In the genomic region with DNA sequence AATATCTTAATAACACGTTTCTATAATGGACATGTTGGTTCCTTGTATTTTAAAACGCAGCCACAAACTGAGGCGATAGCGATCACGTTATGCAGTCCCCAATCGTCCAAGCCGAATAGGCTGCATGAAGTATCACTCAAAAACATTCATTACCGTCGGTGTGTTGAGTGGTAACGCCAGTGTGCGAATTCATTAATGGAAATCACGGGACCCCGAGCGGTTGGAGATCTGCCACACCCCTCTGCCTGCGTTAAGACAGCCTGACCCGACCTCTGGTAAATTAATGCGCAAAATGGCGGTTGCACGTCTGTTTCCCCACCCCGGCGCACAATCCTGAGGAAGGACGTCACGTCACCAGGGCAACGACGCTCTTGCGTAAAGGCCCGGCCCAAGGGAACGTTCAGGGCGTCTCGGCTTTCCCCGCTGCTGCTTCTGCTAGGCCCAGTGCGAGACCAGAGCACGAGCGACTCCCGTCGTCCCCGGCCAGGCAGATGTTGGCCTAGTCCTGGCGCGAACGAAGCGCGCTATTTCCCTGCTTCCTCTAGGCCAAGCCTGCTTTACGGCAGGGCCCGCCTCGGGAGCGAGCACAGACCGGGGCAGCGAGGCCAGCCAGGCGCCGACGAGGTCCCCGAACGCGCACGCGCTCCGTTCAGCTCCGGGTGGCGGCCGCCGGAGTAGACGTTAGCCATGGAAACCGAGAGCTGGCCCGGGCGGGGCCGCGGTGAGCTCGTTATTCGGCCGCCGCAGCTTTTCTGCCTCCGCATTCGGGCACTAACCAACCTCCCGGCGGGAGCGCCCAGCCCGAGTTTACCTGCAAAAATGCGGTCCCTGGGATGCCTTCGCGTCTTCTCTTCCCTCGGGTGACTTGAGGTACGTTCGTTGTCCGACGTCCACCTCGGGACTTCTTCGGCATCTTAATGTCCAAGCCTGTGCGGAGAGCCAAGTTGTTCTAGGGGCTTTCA, we compare ENCODE assay signal across 8 cellular contexts. TPM values are rescaled to one million over a fixed set of nuclear protein-coding genes. Genes with fewer than 3 reads are reported as not detected.
A peak's percentile ranks its signal among the peaks of the same experiment; 100 is the strongest.
DNase-seq lines count a peak whose midpoint lies in the region; ATAC-seq and TF ChIP-seq lines count a peak whose summit lies in the region.

Gene PCNX4, plus strand, starts transcription at position 374 of the 962 bp plus-strand sequence. CDS start 15,716 bp downstream, outside the sequence.

- H3K27ac Mint-ChIP-seq in natural killer cell treated with Interleukin-12 subunit alpha and Interleukin-12 subunit beta and Interleukin-15 and Interleukin-18, amount 100 ng/mL, for 72 hours: peak within 1 kb of the TSS; percentile 87 to 98

- peaks cover 5% of the 10 kb centered on the region for H3K36me3 Mint-ChIP-seq in natural killer cell treated with Interleukin-12 subunit alpha and Interleukin-12 subunit beta and Interleukin-15 and Interleukin-18, amount 100 ng/mL, for 72 hours

- no peak for TF ChIP-seq CTCF in fibroblast of pulmonary artery (IDR thresholded peaks at IDR 0.05; ENCODE audit: low read length, missing control alignments)

- DNase-seq in EH (ENCODE audit: low read depth): peak; percentile 98
- DNase-seq in H4 (ENCODE audit: low spot score): peak; percentile 99
- peak; percentile 99 for DNase-seq in LoVo (ENCODE audit: low spot score)
- DNase-seq in SHP77 (lab: John Stamatoyannopoulos, UW): peak; percentile 97 to 98
- peak; percentile 89 for DNase-seq in activated effector memory CD4-positive, alpha-beta T cell treated with Interleukin-2 at 50 U/mL for 16 hours
- peak; percentile 99 for DNase-seq in fibroblast of pulmonary artery (ENCODE audit: low read depth)
- peak; percentile 95 for DNase-seq in natural killer cell treated with Interleukin-12 subunit alpha and Interleukin-12 subunit beta and Interleukin-15 and Interleukin-18, amount 100 ng/mL, for 72 hours (ENCODE audit: low spot score)
- peak; percentile 90 for DNase-seq in stimulated activated naive CD8-positive, alpha-beta T cell treated with anti-CD3 and anti-CD28 coated beads, Interleukin-15, Interleukin-2, amounts not matched to agents 100 U/mL and 50 U/mL, for 24 hours

- ATAC-seq in natural killer cell treated with Interleukin-12 subunit alpha and Interleukin-12 subunit beta and Interleukin-15 and Interleukin-18, amount 100 ng/mL, for 72 hours: peak; percentile 95 to 96
- peak; percentile 97 for ATAC-seq in stimulated activated naive CD8-positive, alpha-beta T cell treated with anti-CD3 and anti-CD28 coated beads, Interleukin-15, Interleukin-2, amounts not matched to agents 100 U/mL and 50 U/mL, for 24 hours

- no peaks in the 10 kb centered on the region for H3K9me3 Mint-ChIP-seq in natural killer cell treated with Interleukin-12 subunit alpha and Interleukin-12 subunit beta and Interleukin-15 and Interleukin-18, amount 100 ng/mL, for 72 hours

- H3K4me3 Mint-ChIP-seq in natural killer cell treated with Interleukin-12 subunit alpha and Interleukin-12 subunit beta and Interleukin-15 and Interleukin-18, amount 100 ng/mL, for 72 hours: peak within 1 kb of the TSS; percentile 93

- H3K27me3 Mint-ChIP-seq in natural killer cell treated with Interleukin-12 subunit alpha and Interleukin-12 subunit beta and Interleukin-15 and Interleukin-18, amount 100 ng/mL, for 72 hours: peaks cover 0 to 6% of the 10 kb centered on the region in 2 donors

- H3K4me1 Mint-ChIP-seq in natural killer cell treated with Interleukin-12 subunit alpha and Interleukin-12 subunit beta and Interleukin-15 and Interleukin-18, amount 100 ng/mL, for 72 hours (ENCODE audit: low read depth in 2 of 2): peaks cover 32 to 41% of the 10 kb centered on the region in 2 donors

- peak within 1 kb of the TSS; percentile 94 for H3K4me3 ChIP-seq in fibroblast of pulmonary artery (replicated peaks; ENCODE audit: low read depth, low read length)

RNA-seq across cellular contexts. Expression of gene PCNX4, which starts in this region (rescaled TPM):
- total RNA-seq in H4 (2014; rRNA removed; shearing (Covaris generic)): 48.6 and 65.4 TPM in 2 replicates
- total RNA-seq in natural killer cell treated with Interleukin-12 subunit alpha and Interleukin-12 subunit beta and Interleukin-15 and Interleukin-18, amount 100 ng/mL, for 72 hours: 10 to 100 TPM; 58.8 to 76.3 TPM

Comparison
In these comparisons a context has a peak if more than half of its experiments do, and no peak if none do; other contexts are left out.
1. Peak in every context shown above with its lines: DNase-seq, ATAC-seq and H3K4me3 ChIP-seq.